In genomic region chr9:1979815-1980367, GRCh38 we compare ENCODE assay signal across 12 cellular contexts. TPM values are rescaled to one million over a fixed set of nuclear protein-coding genes. Genes with fewer than 3 reads are reported as not detected.
DNase-seq lines count a peak whose midpoint lies in the region; ATAC-seq and TF ChIP-seq lines count a peak whose summit lies in the region.
"Had no signal": no experiment of that assay in that cellular context is flagged by ENCODE, and none has a peak within 500 bp of the region (broad histone marks: within the 10 kb centered on the region; RNA-seq: fewer than 3 reads in every experiment).

No MANE protein-coding gene starts in this region.

- no peaks in the 10 kb centered on the region for H3K9me3 ChIP-seq in SK-N-MC (ENCODE audit: low read depth, low read length)
- no peaks in the 10 kb centered on the region for H3K9me3 ChIP-seq in left ventricle myocardium inferior (replicated peaks)
- H3K9me3 ChIP-seq in skeletal muscle satellite cell (replicated peaks; ENCODE audit: low read length), result no peaks in the 10 kb centered on the region
- H3K9me3 ChIP-seq: ascending aorta, testis had no signal

- no peaks in the 10 kb centered on the region for H3K27me3 ChIP-seq in left ventricle myocardium inferior (ENCODE audit: low read depth)
- H3K27me3 ChIP-seq in skeletal muscle satellite cell (ENCODE audit: control insufficient read depth, insufficient read depth, low read length), result no peaks in the 10 kb centered on the region
- H3K27me3 ChIP-seq: ascending aorta, testis had no signal

- DNase-seq in HS-5 (ENCODE audit: low read depth) (peak; percentile 83), SK-N-MC (ENCODE audit: low read depth, low spot score) (peak; percentile 16), left ventricle myocardium inferior (peak; percentile 15), NCI-H1048 (lab: John Stamatoyannopoulos, UW) (no peak), left colon (no peak), cortex of kidney (lab: John Stamatoyannopoulos, UW) (no peak)
- DNase-seq: NCI-H69, testis had no signal

- H3K4me1 ChIP-seq in left ventricle myocardium inferior (peaks cover 20% of the 10 kb centered on the region), skeletal muscle satellite cell (ENCODE audit: control insufficient read depth, insufficient read depth, low read length) (peaks cover 21% of the 10 kb centered on the region)
- H3K4me1 ChIP-seq: testis had no signal

- peak overlapping the region; percentile 30 for H3K4me2 ChIP-seq in skeletal muscle satellite cell (ENCODE audit: low read length)

- peak overlapping the region; percentile 56 for H3K9ac ChIP-seq in SK-N-MC (ENCODE audit: insufficient read length)
- H3K9ac ChIP-seq in skeletal muscle satellite cell (ENCODE audit: low read depth, low read length), result no peak overlapping the region

- no peak for ATAC-seq in GM21529 (IDR thresholded peaks at IDR 0.05; ENCODE audit: unreplicated experiment)
- no peak for ATAC-seq in left colon

- TF ChIP-seq CTCF in left ventricle myocardium inferior (IDR thresholded peaks at IDR 0.05; ENCODE audit: borderline replicate concordance), result no peak

- H3K36me3 ChIP-seq in SK-N-MC (ENCODE audit: insufficient read depth, low read length) (no peaks in the 10 kb centered on the region), left ventricle myocardium inferior (no peaks in the 10 kb centered on the region), skeletal muscle satellite cell (ENCODE audit: insufficient read depth, low read length) (no peaks in the 10 kb centered on the region)
- H3K36me3 ChIP-seq: ascending aorta had no signal

- intact Hi-C loops in left ventricle myocardium inferior (cut with micrococcal nuclease) (no loop called here), left colon (cut with DNase I, micrococcal nuclease) (no loop called here)

- peak overlapping the region; percentile 63 for H3K4me3 ChIP-seq in SK-N-MC
- H3K4me3 ChIP-seq in left ventricle myocardium inferior, result peak overlapping the region; percentile 29
- H3K4me3 ChIP-seq in skeletal muscle satellite cell (ENCODE audit: low read length), result no peak overlapping the region
- H3K4me3 ChIP-seq: ascending aorta, testis had no signal

- H3K27ac ChIP-seq in SK-N-MC (peak overlapping the region; percentile 58), left ventricle myocardium inferior (replicated peaks) (peak overlapping the region; percentile 46)
- H3K27ac ChIP-seq: ascending aorta, HL-60, testis had no signal

RNA-seq across cellular contexts. Expression of gene SMARCA2, which starts 35.3 kb away (rescaled TPM):
- total RNA-seq in left ventricle myocardium inferior (98.0 TPM), left colon (10 to 100 TPM; 89.1 to 92.5 TPM)
- 41.3 and 49.1 TPM in 2 replicates for total RNA-seq in skeletal muscle satellite cell (2012; rRNA removed)

Comparison
In these comparisons a context has a peak if more than half of its experiments do, and no peak if none do; other contexts are left out.
1. DNase-seq: peak in HS-5 (single experiment), SK-N-MC (single experiment) and left ventricle myocardium inferior (single experiment); none in NCI-H1048 (single experiment), left colon (0 of 2) and cortex of kidney (single experiment).